In the genomic region with DNA sequence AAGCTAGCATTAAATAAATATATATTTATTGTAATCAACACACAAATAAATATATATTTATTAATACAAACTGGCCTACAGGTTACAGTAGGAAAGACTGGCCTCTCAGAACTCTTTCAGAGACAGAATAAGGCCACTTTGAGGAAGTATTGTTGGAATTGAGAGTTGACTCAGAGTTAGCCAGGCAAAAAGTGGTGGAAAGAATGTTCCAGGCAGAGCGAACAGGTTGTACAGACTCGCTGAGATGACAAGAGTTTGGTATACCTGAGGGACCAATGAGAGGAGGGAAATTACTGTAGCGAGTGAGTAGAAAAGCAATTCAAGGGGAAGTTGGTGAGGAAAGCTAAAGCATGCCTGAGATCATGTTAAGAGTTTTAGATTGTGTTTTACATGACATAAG, we compare ENCODE assay signal across 32 cellular contexts. TPM values are rescaled to one million over a fixed set of nuclear protein-coding genes. Genes with fewer than 3 reads are reported as not detected.
"Had no signal": no experiment of that assay in that cellular context is flagged by ENCODE, and none has a peak within 500 bp of the region (broad histone marks: within the 10 kb centered on the region; RNA-seq: fewer than 3 reads in every experiment).

No MANE protein-coding gene starts in this region.

- H3K27me3 ChIP-seq: body of pancreas, cardiac muscle cell, colonic mucosa, esophagus squamous epithelium, gastroesophageal sphincter had no signal

- H3K4me1 ChIP-seq: body of pancreas, colonic mucosa, gastroesophageal sphincter had no signal

- DNase-seq: activated B cell treated with CpG ODN at 0.5 μM for 24 hours; activated CD4-positive, alpha-beta T cell treated with anti-CD3 and anti-CD28 coated beads for 48 hours; activated CD4-positive, alpha-beta T cell treated with anti-CD3 and anti-CD28 coated beads, Interleukin-2, amount 50 U/mL, for 1 hour; activated CD4-positive, alpha-beta T cell treated with anti-CD3 and anti-CD28 coated beads, Interleukin-2, amount 50 U/mL, for 48 hours; activated CD8-positive, alpha-beta memory T cell treated with anti-CD3 and anti-CD28 coated beads for 24 hours; activated CD8-positive, alpha-beta T cell treated with anti-CD3 and anti-CD28 coated beads for 36 hours; activated effector memory CD4-positive, alpha-beta T cell treated with Interleukin-2 at 50 U/mL for 16 hours; activated gamma-delta T cell treated with Interleukin-2 at 50 U/mL for 16 hours; activated naive CD4-positive, alpha-beta T cell treated with anti-CD3 and anti-CD28 coated beads, Interleukin-2, amount 50 U/mL, for 16 hours; activated naive CD4-positive, alpha-beta T cell treated with Interleukin-2 at 50 U/mL for 16 hours; activated T-cell treated with anti-CD3 and anti-CD28 coated beads, Interleukin-2, amount 50 U/mL, for 4 hours; amniotic stem cell; anterior cingulate cortex; body of pancreas; central memory CD4-positive, alpha-beta T cell; cerebellar nuclear complex; colonic mucosa; effector CD8-positive, alpha-beta T cell; erythroblast; esophagus squamous epithelium; foreskin melanocyte; T-helper 1 cell; T-helper 17 cell; T1000; WERI-Rb-1 had no signal

- H3K36me3 ChIP-seq: cardiac muscle cell, colonic mucosa, esophagus squamous epithelium, gastroesophageal sphincter, WERI-Rb-1 had no signal

- FAIRE-seq: endometrium, endothelial cell of umbilical vein had no signal

- H3K4me3 ChIP-seq: body of pancreas, cardiac muscle cell, colonic mucosa, esophagus squamous epithelium, gastroesophageal sphincter had no signal

- H3K27ac ChIP-seq: body of pancreas, cardiac muscle cell, colonic mucosa, gastroesophageal sphincter, WERI-Rb-1 had no signal

- H3K9me3 ChIP-seq: body of pancreas, colonic mucosa, esophagus squamous epithelium, gastroesophageal sphincter had no signal

- ATAC-seq: activated CD4-positive, CD25-positive, alpha-beta regulatory T cell treated with anti-CD3 and anti-CD28 coated beads, Interleukin-2, amount 50 U/mL, for 24 hours; activated CD8-positive, alpha-beta T cell treated with anti-CD3 and anti-CD28 coated beads for 36 hours; activated T-cell treated with anti-CD3 and anti-CD28 coated beads, Interleukin-2, amount 50 U/mL, for 4 hours; activated T-helper 17 cell treated with anti-CD3 and anti-CD28 coated beads, Interleukin-2, amount 50 U/mL, for 72 hours; body of pancreas; gastroesophageal sphincter; T-helper 17 cell had no signal

RNA-seq across cellular contexts. Expression of gene XDH, which starts 19.0 kb away (rescaled TPM):
- total RNA-seq: activated B cell treated with CpG ODN at 0.5 μM for 24 hours; activated T-cell treated with anti-CD3 and anti-CD28 coated beads, Interleukin-2, amount 50 U/mL, for 4 hours; dermis microvascular lymphatic vessel endothelial cell; endothelial cell of umbilical vein had no signal
- polyA plus RNA-seq: endothelial cell of umbilical vein had no signal
